1 cellular context compared by ENCODE assay signal in the genomic region with DNA sequence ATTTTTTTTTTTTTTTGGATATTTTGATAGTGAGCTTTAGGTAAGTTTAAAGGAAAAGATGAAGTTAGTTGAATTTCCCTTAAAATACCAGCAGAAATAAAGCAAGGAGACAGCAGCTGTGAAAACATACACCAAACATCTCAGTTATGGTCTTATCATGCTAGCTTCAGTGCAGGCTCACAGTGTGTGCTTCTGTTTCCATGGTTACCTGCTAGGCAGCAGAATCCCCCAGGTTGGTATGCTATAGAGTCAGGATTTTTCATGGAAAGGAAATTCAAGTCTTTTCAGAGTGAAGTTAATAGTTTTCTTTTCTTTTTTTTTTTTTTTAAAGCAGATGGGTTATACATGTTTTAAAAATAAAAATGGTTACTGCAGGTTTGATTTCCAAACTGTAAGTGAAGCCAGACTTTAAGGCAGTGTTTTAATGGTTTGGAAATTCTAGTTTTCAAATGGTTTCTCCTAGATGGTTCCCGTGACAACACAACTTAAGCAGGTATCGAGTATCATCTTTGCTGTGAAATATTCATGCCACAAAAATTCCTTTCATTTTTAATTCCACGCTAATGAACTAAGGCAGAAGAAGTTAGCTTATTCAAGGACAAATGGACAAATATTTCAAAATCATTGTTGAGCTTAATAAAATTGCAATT.
TF ChIP-seq lines count a peak whose summit lies in the region.

No MANE protein-coding gene starts in this region.

TF ChIP-seq in SK-N-SH, 30 proteins besides CTCF, POLR2A, EP300 and RAD21 (continued from another document):
- TF ChIP-seq, protein P1, sequence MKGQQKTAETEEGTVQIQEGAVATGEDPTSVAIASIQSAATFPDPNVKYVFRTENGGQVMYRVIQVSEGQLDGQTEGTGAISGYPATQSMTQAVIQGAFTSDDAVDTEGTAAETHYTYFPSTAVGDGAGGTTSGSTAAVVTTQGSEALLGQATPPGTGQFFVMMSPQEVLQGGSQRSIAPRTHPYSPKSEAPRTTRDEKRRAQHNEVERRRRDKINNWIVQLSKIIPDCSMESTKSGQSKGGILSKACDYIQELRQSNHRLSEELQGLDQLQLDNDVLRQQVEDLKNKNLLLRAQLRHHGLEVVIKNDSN (IDR thresholded peaks at IDR 0.05; ENCODE audit: borderline replicate concordance, low read depth) = no peak
- no peak for TF ChIP-seq FOXM1 (IDR thresholded peaks at IDR 0.05; ENCODE audit: low read depth)
- no peak for TF ChIP-seq RXRA (IDR thresholded peaks at IDR 0.05; ENCODE audit: borderline replicate concordance, low read depth)
- no peak for TF ChIP-seq SIN3A (IDR thresholded peaks at IDR 0.05; ENCODE audit: borderline replicate concordance, low read depth, low read length)
- TF ChIP-seq CHD2 (IDR thresholded peaks at IDR 0.05; ENCODE audit: low read length, partially characterized antibody) = no peak
- no peak for TF ChIP-seq ELF1 (IDR thresholded peaks at IDR 0.05)
